ENCODE assay signal across 8 cellular contexts in the genomic region with DNA sequence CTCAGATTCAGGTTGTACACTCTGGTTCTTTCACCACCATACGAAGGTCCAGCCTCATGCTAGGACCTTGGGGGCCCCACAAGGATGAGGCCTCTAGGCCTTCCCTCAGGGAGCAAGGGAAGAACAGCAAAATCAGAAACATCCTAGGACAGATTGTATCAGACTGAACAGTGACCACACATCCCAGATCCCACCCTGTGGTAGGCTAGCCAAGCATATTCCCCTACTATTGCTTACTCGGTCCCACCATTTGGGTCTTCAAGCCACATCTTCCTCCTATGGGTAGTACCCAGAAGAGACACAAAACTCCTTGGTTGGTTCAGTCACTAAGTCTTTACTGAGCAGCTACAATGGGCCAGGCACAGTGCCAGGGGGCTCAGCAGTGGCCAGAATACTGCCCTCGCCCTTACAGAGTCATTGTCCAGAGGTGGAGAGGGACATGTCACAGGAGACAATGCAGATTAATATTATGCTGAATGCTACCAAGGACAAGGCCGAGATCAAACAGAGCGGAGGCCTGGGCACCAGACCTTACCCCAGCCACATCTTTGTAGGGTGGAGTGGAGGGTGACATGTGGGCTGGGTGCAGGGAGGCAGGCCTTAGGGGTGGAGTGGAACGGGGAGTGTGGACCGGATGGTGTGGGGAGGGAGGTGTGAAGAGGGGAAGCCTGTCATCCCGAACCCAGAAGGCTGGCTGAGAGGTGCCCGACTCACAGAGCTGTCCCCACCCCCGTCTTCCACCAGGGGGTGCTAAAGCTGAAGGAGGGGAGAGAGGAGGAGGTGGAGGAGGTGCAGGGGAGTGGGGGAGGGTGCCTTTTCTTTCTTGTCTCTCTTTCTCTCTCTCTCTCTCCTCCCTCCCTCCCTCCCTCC. TPM values are rescaled to one million over a fixed set of nuclear protein-coding genes. Genes with fewer than 3 reads are reported as not detected.
DNase-seq lines count a peak whose midpoint lies in the region; ATAC-seq, FAIRE-seq and TF ChIP-seq lines count a peak whose summit lies in the region.

No MANE protein-coding gene starts in this region.

- H3K27ac Mint-ChIP-seq in activated naive CD8-positive, alpha-beta T cell, result peak overlapping the region; percentile 4

- H3K4me3 Mint-ChIP-seq in activated naive CD8-positive, alpha-beta T cell, result peak overlapping the region; percentile 32

- ATAC-seq in GM21737 (IDR thresholded peaks at IDR 0.05; ENCODE audit: unreplicated experiment) (peak; percentile 52), left cardiac atrium (peak; percentile 76 to 84), GM18870 (IDR thresholded peaks at IDR 0.05; ENCODE audit: unreplicated experiment) (no peak)

- intact Hi-C loops in left cardiac atrium (cut with DNase I), result loop anchor here in 1 of 2 donors (5.0 kb wide), 1 partner anchor 74 kb away; the partner anchor contains the start of gene BRPF3

- H3K27me3 Mint-ChIP-seq in activated naive CD8-positive, alpha-beta T cell, result no peaks in the 10 kb centered on the region

- no peaks in the 10 kb centered on the region for H3K9me3 Mint-ChIP-seq in activated naive CD8-positive, alpha-beta T cell (ENCODE audit: low read depth)

- H3K4me1 Mint-ChIP-seq in activated naive CD8-positive, alpha-beta T cell (ENCODE audit: low read depth), result peaks cover 72% of the 10 kb centered on the region

- no peaks in the 10 kb centered on the region for H3K36me3 Mint-ChIP-seq in activated naive CD8-positive, alpha-beta T cell

- peak; percentile 68 for TF ChIP-seq CTCF in D721Med (IDR thresholded peaks at IDR 0.05; ENCODE audit: insufficient read depth, missing control alignments)

- DNase-seq in D721Med (ENCODE audit: insufficient read length, low spot score) (no peak), MV-4-11 (lab: John Stamatoyannopoulos, UW) (peak; percentile 67), SW 1271 (lab: John Stamatoyannopoulos, UW) (peak; percentile 40 to 60), left cardiac atrium (peak; percentile 77), renal cortical epithelial cell (ENCODE audit: low read depth) (peak; percentile 55)

- no peak for FAIRE-seq in D721Med (lab: Jason Lieb, UNC)

RNA-seq across cellular contexts. Expression of gene MAPK13, which starts 6.8 kb away (rescaled TPM):
- total RNA-seq in left cardiac atrium, result 1 to 10 TPM; 1.9 to 4.6 TPM
- 17.2 and 29.5 TPM in 2 replicates for total RNA-seq in renal cortical epithelial cell
